Comparison of ENCODE assay signal across 8 cellular contexts in genomic region chr9:128733256-128733655, GRCh38. TPM values are rescaled to one million over a fixed set of nuclear protein-coding genes. Genes with fewer than 3 reads are reported as not detected.
A peak's percentile ranks its signal among the peaks of the same experiment; 100 is the strongest.
DNase-seq lines count a peak whose midpoint lies in the region; ATAC-seq and TF ChIP-seq lines count a peak whose summit lies in the region.

No MANE protein-coding gene starts in this region.

- H3K27ac ChIP-seq in GM23338 (ENCODE audit: low read depth) (no peak overlapping the region), right atrium auricular region (peak overlapping the region in 1 of 2 donors; percentile 22)

- peaks cover 4% of the 10 kb centered on the region; the same call in 1 of the 2 replicates for H3F3A ChIP-seq in GM23338 (replicated peaks; ENCODE audit: low read depth)

- no peak overlapping the region for H3K4me2 ChIP-seq in GM23338

- H3K4me3 ChIP-seq in GM23338: no peak overlapping the region
- H3K4me3 ChIP-seq in right atrium auricular region: no peak overlapping the region

- TF ChIP-seq POLR2A in GM18505 (IDR thresholded peaks at IDR 0.05; ENCODE audit: borderline replicate concordance, extremely low read depth, insufficient read depth, insufficient read length): no peak

- no peak overlapping the region for H2AFZ ChIP-seq in GM23338

- peaks cover 10% of the 10 kb centered on the region; the same call in 2 of the 3 replicates for H3K36me3 Mint-ChIP-seq in GM23338 (ENCODE audit: low read depth)

- H3K4me1 Mint-ChIP-seq in GM23338: peaks cover 11% of the 10 kb centered on the region; the same call in 2 of the 3 replicates

- TF ChIP-seq CTCF in GM23338 (conservative IDR thresholded peaks at IDR 0.05; ENCODE audit: low read depth in 2 of 2) (peak; percentile 90 to 98), right atrium auricular region (IDR thresholded peaks at IDR 0.05) (peak; percentile 34 to 71)

- no peaks in the 10 kb centered on the region for H3K9me3 Mint-ChIP-seq in GM23338

- peak overlapping the region; percentile 14; the same call in 1 of the 3 replicates for H3K4me3 Mint-ChIP-seq in GM23338

- H3K27me3 ChIP-seq in GM23338 (ENCODE audit: insufficient read depth) (no peaks in the 10 kb centered on the region), right atrium auricular region (no peaks in the 10 kb centered on the region)

- no peaks in the 10 kb centered on the region for H3K36me3 ChIP-seq in GM23338 (ENCODE audit: insufficient read depth)
- H3K36me3 ChIP-seq in right atrium auricular region: peaks cover 24% of the 10 kb centered on the region

- peaks cover 12% of the 10 kb centered on the region for H3K27me3 Mint-ChIP-seq in GM23338 (ENCODE audit: insufficient read depth, low read depth, poor library complexity)

- H3K9me3 ChIP-seq in right atrium auricular region: no peaks in the 10 kb centered on the region

- H3K4me1 ChIP-seq in GM23338 (ENCODE audit: insufficient read depth) (no peaks in the 10 kb centered on the region), right atrium auricular region (no peaks in the 10 kb centered on the region)

- ATAC-seq in GM23338 (peak; percentile 95), GM18505 (IDR thresholded peaks at IDR 0.05; ENCODE audit: unreplicated experiment) (no peak)

- H3K79me2 ChIP-seq in GM23338 (replicated peaks; ENCODE audit: insufficient read depth): no peaks in the 10 kb centered on the region

- H4K20me1 ChIP-seq in GM23338 (replicated peaks; ENCODE audit: insufficient read depth): no peaks in the 10 kb centered on the region

- no peaks in the 10 kb centered on the region for H3K9me2 ChIP-seq in GM23338 (ENCODE audit: insufficient read depth)

- peak overlapping the region; percentile 46; the same call in 1 of the 2 replicates for H3K27ac Mint-ChIP-seq in GM23338

- peak; percentile 73 for DNase-seq in AG20443 (ENCODE audit: low spot score)
- DNase-seq in GM23338 (ENCODE audit: low spot score): peak; percentile 98
- DNase-seq in NCI-H510A treated with DMSO at 0.1 percent for 48 hours (lab: John Stamatoyannopoulos, UW): peak; percentile 90
- peak in 37 of 56 donors; percentile 7 to 77 (median 27) for DNase-seq in amygdala (lab: John Stamatoyannopoulos, UW)
- peak; percentile 73 for DNase-seq in right atrium auricular region (ENCODE audit: low spot score)
- peak; percentile 82 for DNase-seq in retina
- DNase-seq in activated gamma-delta T cell treated with Interleukin-2 at 50 U/mL for 16 hours: no peak

TF ChIP-seq in GM23338, 12 proteins besides CTCF, POLR2A, EP300 and RAD21 (continues in another document):
- TF ChIP-seq ZNF331 (CRISPR knock-in tag; IDR thresholded peaks at IDR 0.05; ENCODE audit: low read depth) (no peak), EZH2phosphoT487 (IDR thresholded peaks at IDR 0.05; ENCODE audit: unreplicated experiment) (no peak), POLR2AphosphoS5 (IDR thresholded peaks at IDR 0.05; ENCODE audit: low read depth) (0 out of 2 replicates have a peak, but pooled peaks have one; percentile 18), JUNB (IDR thresholded peaks at IDR 0.05; ENCODE audit: unreplicated experiment) (no peak), ETS1 (IDR thresholded peaks at IDR 0.05) (no peak), CREB1 (CRISPR knock-in tag; IDR thresholded peaks at IDR 0.05; ENCODE audit: low read depth) (0 out of 2 replicates have a peak, but pooled peaks have one; percentile 28)
- TF ChIP-seq, protein P1, sequence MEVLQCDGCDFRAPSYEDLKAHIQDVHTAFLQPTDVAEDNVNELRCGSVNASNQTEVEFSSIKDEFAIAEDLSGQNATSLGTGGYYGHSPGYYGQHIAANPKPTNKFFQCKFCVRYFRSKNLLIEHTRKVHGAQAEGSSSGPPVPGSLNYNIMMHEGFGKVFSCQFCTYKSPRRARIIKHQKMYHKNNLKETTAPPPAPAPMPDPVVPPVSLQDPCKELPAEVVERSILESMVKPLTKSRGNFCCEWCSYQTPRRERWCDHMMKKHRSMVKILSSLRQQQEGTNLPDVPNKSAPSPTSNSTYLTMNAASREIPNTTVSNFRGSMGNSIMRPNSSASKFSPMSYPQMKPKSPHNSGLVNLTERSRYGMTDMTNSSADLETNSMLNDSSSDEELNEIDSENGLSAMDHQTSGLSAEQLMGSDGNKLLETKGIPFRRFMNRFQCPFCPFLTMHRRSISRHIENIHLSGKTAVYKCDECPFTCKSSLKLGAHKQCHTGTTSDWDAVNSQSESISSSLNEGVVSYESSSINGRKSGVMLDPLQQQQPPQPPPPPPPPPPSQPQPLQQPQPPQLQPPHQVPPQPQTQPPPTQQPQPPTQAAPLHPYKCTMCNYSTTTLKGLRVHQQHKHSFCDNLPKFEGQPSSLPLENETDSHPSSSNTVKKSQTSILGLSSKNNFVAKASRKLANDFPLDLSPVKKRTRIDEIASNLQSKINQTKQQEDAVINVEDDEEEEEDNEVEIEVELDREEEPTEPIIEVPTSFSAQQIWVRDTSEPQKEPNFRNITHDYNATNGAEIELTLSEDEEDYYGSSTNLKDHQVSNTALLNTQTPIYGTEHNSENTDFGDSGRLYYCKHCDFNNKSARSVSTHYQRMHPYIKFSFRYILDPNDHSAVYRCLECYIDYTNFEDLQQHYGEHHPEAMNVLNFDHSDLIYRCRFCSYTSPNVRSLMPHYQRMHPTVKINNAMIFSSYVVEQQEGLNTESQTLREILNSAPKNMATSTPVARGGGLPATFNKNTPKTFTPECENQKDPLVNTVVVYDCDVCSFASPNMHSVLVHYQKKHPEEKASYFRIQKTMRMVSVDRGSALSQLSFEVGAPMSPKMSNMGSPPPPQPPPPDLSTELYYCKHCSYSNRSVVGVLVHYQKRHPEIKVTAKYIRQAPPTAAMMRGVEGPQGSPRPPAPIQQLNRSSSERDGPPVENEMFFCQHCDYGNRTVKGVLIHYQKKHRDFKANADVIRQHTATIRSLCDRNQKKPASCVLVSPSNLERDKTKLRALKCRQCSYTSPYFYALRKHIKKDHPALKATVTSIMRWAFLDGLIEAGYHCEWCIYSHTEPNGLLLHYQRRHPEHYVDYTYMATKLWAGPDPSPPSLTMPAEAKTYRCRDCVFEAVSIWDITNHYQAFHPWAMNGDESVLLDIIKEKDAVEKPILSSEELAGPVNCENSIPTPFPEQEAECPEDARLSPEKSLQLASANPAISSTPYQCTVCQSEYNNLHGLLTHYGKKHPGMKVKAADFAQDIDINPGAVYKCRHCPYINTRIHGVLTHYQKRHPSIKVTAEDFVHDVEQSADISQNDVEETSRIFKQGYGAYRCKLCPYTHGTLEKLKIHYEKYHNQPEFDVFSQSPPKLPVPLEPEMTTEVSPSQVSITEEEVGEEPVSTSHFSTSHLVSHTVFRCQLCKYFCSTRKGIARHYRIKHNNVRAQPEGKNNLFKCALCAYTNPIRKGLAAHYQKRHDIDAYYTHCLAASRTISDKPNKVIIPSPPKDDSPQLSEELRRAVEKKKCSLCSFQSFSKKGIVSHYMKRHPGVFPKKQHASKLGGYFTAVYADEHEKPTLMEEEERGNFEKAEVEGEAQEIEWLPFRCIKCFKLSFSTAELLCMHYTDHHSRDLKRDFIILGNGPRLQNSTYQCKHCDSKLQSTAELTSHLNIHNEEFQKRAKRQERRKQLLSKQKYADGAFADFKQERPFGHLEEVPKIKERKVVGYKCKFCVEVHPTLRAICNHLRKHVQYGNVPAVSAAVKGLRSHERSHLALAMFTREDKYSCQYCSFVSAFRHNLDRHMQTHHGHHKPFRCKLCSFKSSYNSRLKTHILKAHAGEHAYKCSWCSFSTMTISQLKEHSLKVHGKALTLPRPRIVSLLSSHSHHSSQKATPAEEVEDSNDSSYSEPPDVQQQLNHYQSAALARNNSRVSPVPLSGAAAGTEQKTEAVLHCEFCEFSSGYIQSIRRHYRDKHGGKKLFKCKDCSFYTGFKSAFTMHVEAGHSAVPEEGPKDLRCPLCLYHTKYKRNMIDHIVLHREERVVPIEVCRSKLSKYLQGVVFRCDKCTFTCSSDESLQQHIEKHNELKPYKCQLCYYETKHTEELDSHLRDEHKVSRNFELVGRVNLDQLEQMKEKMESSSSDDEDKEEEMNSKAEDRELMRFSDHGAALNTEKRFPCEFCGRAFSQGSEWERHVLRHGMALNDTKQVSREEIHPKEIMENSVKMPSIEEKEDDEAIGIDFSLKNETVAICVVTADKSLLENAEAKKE (CRISPR knock-in tag; IDR thresholded peaks at IDR 0.05): peak; percentile 16; the same call in 1 of the 2 replicates

RNA-seq across cellular contexts. Expression of gene ZDHHC12, which starts 9.3 kb away (rescaled TPM):
- total RNA-seq in GM23338 (2014; rRNA removed; shearing (Covaris generic)): 54.1 and 57.9 TPM in 2 replicates
- 47.5 and 50.3 TPM in 2 replicates for polyA plus RNA-seq in GM23338 (2016; fragmentation: Nextera tagmentation; extraction: Ambion mirVana)
- total RNA-seq in right atrium auricular region: 10 to 100 TPM; 22.8 to 24.4 TPM

RNA-seq across cellular contexts. Expression of gene PKN3, which starts 31.0 kb away (rescaled TPM):
- total RNA-seq in GM23338 (2014; rRNA removed; shearing (Covaris generic)): 16.3 and 17.7 TPM in 2 replicates
- 6.2 and 6.7 TPM in 2 replicates for polyA plus RNA-seq in GM23338 (2016; fragmentation: Nextera tagmentation; extraction: Ambion mirVana)
- 1 to 10 TPM; 4.5 to 8.6 TPM for total RNA-seq in right atrium auricular region

RNA-seq across cellular contexts. Expression of gene ZER1, which starts 38.5 kb away (rescaled TPM):
- total RNA-seq in GM23338 (2014; rRNA removed; shearing (Covaris generic)): 14.4 and 23.9 TPM in 2 replicates
- 6.5 and 7.0 TPM in 2 replicates for polyA plus RNA-seq in GM23338 (2016; fragmentation: Nextera tagmentation; extraction: Ambion mirVana)
- 10 to 100 TPM; 61.6 to 72.6 TPM for total RNA-seq in right atrium auricular region

RNA-seq across cellular contexts. Expression of gene SET, which starts 44.2 kb away (rescaled TPM):
- total RNA-seq in GM23338 (2014; rRNA removed; shearing (Covaris generic)): 949 and 964 TPM in 2 replicates
- 1,113 and 1,261 TPM in 2 replicates for polyA plus RNA-seq in GM23338 (2016; fragmentation: Nextera tagmentation; extraction: Ambion mirVana)
- 100 to 1,000 TPM; 104 to 125 TPM for total RNA-seq in right atrium auricular region

RNA-seq across cellular contexts. Expression of gene TBC1D13, which starts 53.8 kb away (rescaled TPM):
- total RNA-seq in GM23338 (2014; rRNA removed; shearing (Covaris generic)): 19.1 and 19.4 TPM in 2 replicates
- polyA plus RNA-seq in GM23338 (2016; fragmentation: Nextera tagmentation; extraction: Ambion mirVana): 7.8 and 8.3 TPM in 2 replicates
- total RNA-seq in right atrium auricular region: 10 to 100 TPM; 14.2 to 17.1 TPM
